Comparison of ENCODE assay signal across 22 cellular contexts in the genomic region with DNA sequence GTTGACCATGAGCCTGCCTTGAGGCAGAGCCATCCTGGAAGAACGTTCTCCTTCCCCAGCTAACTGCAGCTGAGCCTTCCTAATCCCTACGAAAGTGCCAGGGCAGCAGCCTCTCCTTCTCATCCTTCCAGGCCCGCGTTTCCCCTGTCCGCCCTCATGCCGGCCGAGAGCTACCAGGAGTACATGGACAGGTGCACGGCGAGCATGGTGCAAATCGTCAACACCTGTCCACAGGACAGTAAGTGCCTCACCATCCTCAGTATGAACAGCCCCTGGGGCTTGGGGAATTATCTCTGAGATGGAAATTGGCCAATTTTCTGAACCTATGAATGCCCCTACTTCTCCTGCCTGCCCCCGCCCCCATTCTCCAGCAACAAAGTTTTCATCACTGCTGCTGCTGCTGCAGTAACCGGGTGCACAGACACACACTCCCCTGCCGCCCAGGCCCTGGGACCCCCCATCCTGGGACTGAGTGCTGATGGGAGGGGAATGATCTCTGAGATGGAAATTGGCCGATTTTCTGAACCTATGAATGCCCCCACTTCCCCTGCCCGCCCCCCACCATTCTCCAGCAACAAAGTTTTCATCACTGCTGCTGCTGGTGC. TPM values are rescaled to one million over a fixed set of nuclear protein-coding genes. Genes with fewer than 3 reads are reported as not detected.
DNase-seq lines count a peak whose midpoint lies in the region; ATAC-seq, FAIRE-seq and TF ChIP-seq lines count a peak whose summit lies in the region.
"Had no signal": no experiment of that assay in that cellular context is flagged by ENCODE, and none has a peak within 500 bp of the region (broad histone marks: within the 10 kb centered on the region; RNA-seq: fewer than 3 reads in every experiment).

No MANE protein-coding gene starts in this region.

- H3K23me2 ChIP-seq in H1 (ENCODE audit: low read depth, low read length), result peaks cover 6% of the 10 kb centered on the region; the same call in 1 of the 2 replicates

- no peak for ATAC-seq in HG03196 (IDR thresholded peaks at IDR 0.05; ENCODE audit: unreplicated experiment)
- no peak for ATAC-seq in stimulated activated memory B cell treated with anti-CD40 and anti-IgM and Interleukin-4, amounts not matched to agents 10 μg/mL and 1 μg/mL and 100 μg/mL, for 72 hours
- ATAC-seq: GM12878, PC-3 had no signal

- DNase-seq in NCI-H748 (lab: John Stamatoyannopoulos, UW; ENCODE audit: unreplicated experiment), result peak; percentile 39
- DNase-seq in NCI-H748 treated with DMSO at 0.1 percent for 48 hours (lab: John Stamatoyannopoulos, UW), result no peak
- no peak for DNase-seq in activated naive CD4-positive, alpha-beta T cell treated with anti-CD3 and anti-CD28 coated beads for 36 hours
- DNase-seq in H1 (ENCODE audit: low read depth in 1 of 2, low spot score in 2 of 2), result no peak
- DNase-seq in HFFc6, result no peak
- DNase-seq: DMS 273 treated with DMSO at 0.1 percent for 48 hours, GDM1, HCEC 1CT, KG1, NCI-H1417 treated with DMSO at 0.1 percent for 48 hours, NCI-H2029 treated with DMSO at 0.1 percent for 48 hours, NCI-H2171 treated with DMSO at 0.1 percent for 48 hours, NCI-H82, PC-3 had no signal

- no peak overlapping the region for H3K27ac ChIP-seq in H1 (ENCODE audit: low read depth, low read length)
- H3K27ac ChIP-seq: 22Rv1, RWPE1 had no signal

- H2BK12ac ChIP-seq in H1 (ENCODE audit: low read depth, low read length), result no peak overlapping the region

- H3K36me3 Mint-ChIP-seq in activated naive CD4-positive, alpha-beta T cell treated with anti-CD3 and anti-CD28 coated beads, Interleukin-2, amount 50 U/mL, for 24 hours, result peaks cover 29% of the 10 kb centered on the region
- peaks cover 32% of the 10 kb centered on the region for H3K36me3 Mint-ChIP-seq in activated naive CD4-positive, alpha-beta T cell treated with anti-CD3 and anti-CD28 coated beads for 36 hours (ENCODE audit: low read depth)
- H3K36me3 Mint-ChIP-seq in HFFc6 (ENCODE audit: low read depth), result peaks cover 22% of the 10 kb centered on the region
- H3K36me3 Mint-ChIP-seq in stimulated activated memory B cell treated with anti-CD40 and anti-IgM and Interleukin-4, amounts not matched to agents 10 μg/mL and 1 μg/mL and 100 μg/mL, for 72 hours, result no peaks in the 10 kb centered on the region

- no peak overlapping the region for H3K4me3 ChIP-seq in H1 (ENCODE audit: extremely low read depth in 1 of 4, insufficient read depth in 2 of 4, low read depth in 3 of 4, low read length in 4 of 4)
- H3K4me3 ChIP-seq: GM12878 had no signal

- H3K56ac ChIP-seq in H1 (replicated peaks; ENCODE audit: insufficient read length, low read depth, low read length), result no peak overlapping the region

- H2BK120ac ChIP-seq in H1 (replicated peaks; ENCODE audit: low read depth, low read length), result no peak overlapping the region

- H3K14ac ChIP-seq in H1 (ENCODE audit: insufficient read length), result no peak overlapping the region

- no peak overlapping the region for H2AFZ ChIP-seq in H1 (ENCODE audit: low read length)

- peaks cover 0 to 9% of the 10 kb centered on the region in 2 experiments for H4K20me1 ChIP-seq in H1 (replicated peaks in 1 of 2; ENCODE audit: control insufficient read depth in 1 of 2, insufficient read depth in 2 of 2, low read length in 2 of 2)

- peaks cover 46% of the 10 kb centered on the region for H3K4me1 Mint-ChIP-seq in activated naive CD4-positive, alpha-beta T cell treated with anti-CD3 and anti-CD28 coated beads, Interleukin-2, amount 50 U/mL, for 24 hours
- H3K4me1 Mint-ChIP-seq in activated naive CD4-positive, alpha-beta T cell treated with anti-CD3 and anti-CD28 coated beads for 36 hours (ENCODE audit: low read depth), result peaks cover 36% of the 10 kb centered on the region
- H3K4me1 Mint-ChIP-seq in HFFc6 (ENCODE audit: low read depth), result no peaks in the 10 kb centered on the region
- H3K4me1 Mint-ChIP-seq in stimulated activated memory B cell treated with anti-CD40 and anti-IgM and Interleukin-4, amounts not matched to agents 10 μg/mL and 1 μg/mL and 100 μg/mL, for 72 hours, result peaks cover 44% of the 10 kb centered on the region

- no peaks in the 10 kb centered on the region for H3K36me3 ChIP-seq in H1 (ENCODE audit: control insufficient read depth in 2 of 4, insufficient read depth in 4 of 4, low read length in 3 of 4)

- no peak overlapping the region for H2BK20ac ChIP-seq in H1 (ENCODE audit: low read length)

- no peak overlapping the region for H3K4me2 ChIP-seq in H1 (ENCODE audit: insufficient read depth in 1 of 2, low read depth in 2 of 2, low read length in 2 of 2)

- H3K9me3 ChIP-seq in H1 (ENCODE audit: insufficient read depth in 2 of 2, low read depth in 1 of 2, low read length in 1 of 2), result no peaks in the 10 kb centered on the region

- no peak overlapping the region for H3K9ac ChIP-seq in H1 (replicated peaks in 1 of 4; ENCODE audit: extremely low read depth in 1 of 4, low read depth in 3 of 4, low read length in 3 of 4)

- POLR2A ChIA-PET in H1 (lab: Charles Lee; ENCODE audit: partially characterized antibody), result no interaction called here

- TF ChIP-seq EP300 in H1 (IDR thresholded peaks at IDR 0.05; ENCODE audit: borderline replicate concordance in 1 of 2, low read depth in 2 of 2, low read length in 2 of 2), result no peak

- H2AK5ac ChIP-seq in H1 (ENCODE audit: low read depth, low read length), result no peak overlapping the region

- no peaks in the 10 kb centered on the region for H3K27me3 Mint-ChIP-seq in activated naive CD4-positive, alpha-beta T cell treated with anti-CD3 and anti-CD28 coated beads, Interleukin-2, amount 50 U/mL, for 24 hours
- H3K27me3 Mint-ChIP-seq in activated naive CD4-positive, alpha-beta T cell treated with anti-CD3 and anti-CD28 coated beads for 36 hours (ENCODE audit: low read depth), result no peaks in the 10 kb centered on the region
- H3K27me3 Mint-ChIP-seq in HFFc6 (ENCODE audit: insufficient read depth), result no peaks in the 10 kb centered on the region
- peaks cover 51% of the 10 kb centered on the region for H3K27me3 Mint-ChIP-seq in stimulated activated memory B cell treated with anti-CD40 and anti-IgM and Interleukin-4, amounts not matched to agents 10 μg/mL and 1 μg/mL and 100 μg/mL, for 72 hours

- FAIRE-seq in H1 (lab: Jason Lieb, UNC), result no peak
- FAIRE-seq: GM12878 had no signal

- H3K79me2 ChIP-seq in H1 (ENCODE audit: control insufficient read depth in 1 of 2, insufficient read depth in 2 of 2, low read length in 2 of 2), result no peaks in the 10 kb centered on the region

- H2BK15ac ChIP-seq in H1 (ENCODE audit: low read length), result peak overlapping the region; percentile 61; the same call in 1 of the 2 replicates

- H3K18ac ChIP-seq in H1 (ENCODE audit: extremely low read depth, low read length), result no peak overlapping the region

- no peak overlapping the region for H2BK5ac ChIP-seq in H1 (ENCODE audit: low read depth, low read length)

- no peak for TF ChIP-seq RAD21 in H1 (IDR thresholded peaks at IDR 0.05 in 1 of 2, conservative IDR thresholded peaks at IDR 0.05 in 1 of 2; ENCODE audit: low read depth in 2 of 2, low read length in 2 of 2)

- no peak for TF ChIP-seq POLR2A in H1 (IDR thresholded peaks at IDR 0.05; ENCODE audit: control extremely low read depth in 1 of 2, low read depth in 2 of 2, low read length in 2 of 2)

- H3K4me1 ChIP-seq in H1 (replicated peaks in 1 of 4; ENCODE audit: control insufficient read depth in 3 of 4, insufficient read depth in 4 of 4, low read length in 3 of 4), result no peaks in the 10 kb centered on the region

- no peak overlapping the region for H3K4me3 Mint-ChIP-seq in activated naive CD4-positive, alpha-beta T cell treated with anti-CD3 and anti-CD28 coated beads, Interleukin-2, amount 50 U/mL, for 24 hours
- no peak overlapping the region for H3K4me3 Mint-ChIP-seq in activated naive CD4-positive, alpha-beta T cell treated with anti-CD3 and anti-CD28 coated beads for 36 hours
- no peak overlapping the region for H3K4me3 Mint-ChIP-seq in HFFc6
- no peak overlapping the region for H3K4me3 Mint-ChIP-seq in stimulated activated memory B cell treated with anti-CD40 and anti-IgM and Interleukin-4, amounts not matched to agents 10 μg/mL and 1 μg/mL and 100 μg/mL, for 72 hours

- CTCF ChIA-PET in activated naive CD4-positive, alpha-beta T cell treated with anti-CD3 and anti-CD28 coated beads for 36 hours (lab: Charles Lee), result no interaction called here
- CTCF ChIA-PET in H1 (lab: Charles Lee; ENCODE audit: partially characterized antibody), result interaction anchor here (0.5 to 1.7 kb wide), 5 partner anchors 24 to 183 kb away, joined by 3 to 4 read pairs (median 3); no protein-coding TSS in a partner anchor

- WGBS in H1 (ENCODE audit: extremely low coverage in 1 of 2, insufficient coverage in 1 of 2, insufficient read length in 1 of 2, insufficient replicate concordance in 2 of 2, low coverage in 1 of 2, low lambda C conversion rate in 2 of 2, missing lambda C conversion rate in 1 of 2), 2 experiments, result 93% methylated on average over 13 of the region's 15 CpGs; no CpG with 5 or more reads in 1 of the 2 experiments

- H3K9me3 Mint-ChIP-seq in activated naive CD4-positive, alpha-beta T cell treated with anti-CD3 and anti-CD28 coated beads, Interleukin-2, amount 50 U/mL, for 24 hours, result no peaks in the 10 kb centered on the region
- no peaks in the 10 kb centered on the region for H3K9me3 Mint-ChIP-seq in activated naive CD4-positive, alpha-beta T cell treated with anti-CD3 and anti-CD28 coated beads for 36 hours
- H3K9me3 Mint-ChIP-seq in HFFc6, result peaks cover 86% of the 10 kb centered on the region
- H3K9me3 Mint-ChIP-seq in stimulated activated memory B cell treated with anti-CD40 and anti-IgM and Interleukin-4, amounts not matched to agents 10 μg/mL and 1 μg/mL and 100 μg/mL, for 72 hours, result peaks cover 3% of the 10 kb centered on the region

- H4K8ac ChIP-seq in H1 (ENCODE audit: extremely low read depth, insufficient read depth, low read length), result no peak overlapping the region

- H3K27ac Mint-ChIP-seq in activated naive CD4-positive, alpha-beta T cell treated with anti-CD3 and anti-CD28 coated beads, Interleukin-2, amount 50 U/mL, for 24 hours, result peak overlapping the region; percentile 81
- no peak overlapping the region for H3K27ac Mint-ChIP-seq in activated naive CD4-positive, alpha-beta T cell treated with anti-CD3 and anti-CD28 coated beads for 36 hours
- no peak overlapping the region for H3K27ac Mint-ChIP-seq in HFFc6
- no peak overlapping the region for H3K27ac Mint-ChIP-seq in stimulated activated memory B cell treated with anti-CD40 and anti-IgM and Interleukin-4, amounts not matched to agents 10 μg/mL and 1 μg/mL and 100 μg/mL, for 72 hours

- no peak overlapping the region for H3K23ac ChIP-seq in H1 (ENCODE audit: insufficient read length)

- no peak overlapping the region for H3K4ac ChIP-seq in H1 (replicated peaks; ENCODE audit: insufficient read length, low read depth, low read length)

- H4K5ac ChIP-seq in H1 (ENCODE audit: insufficient read length, low read depth, low read length), result no peak overlapping the region

- no peak overlapping the region for H4K91ac ChIP-seq in H1 (replicated peaks; ENCODE audit: insufficient read length, low read length)

- no peaks in the 10 kb centered on the region for H3K27me3 ChIP-seq in H1 (replicated peaks in 1 of 4; ENCODE audit: control insufficient read depth in 3 of 4, extremely low read depth in 1 of 4, insufficient read depth in 3 of 4, low read length in 3 of 4)

- intact Hi-C loops in activated naive CD4-positive, alpha-beta T cell treated with anti-CD3 and anti-CD28 coated beads for 36 hours (cut with micrococcal nuclease), result no loop called here

- no peaks in the 10 kb centered on the region for H3K79me1 ChIP-seq in H1 (ENCODE audit: low read depth, low read length)

- TF ChIP-seq CTCF in H1 (IDR thresholded peaks at IDR 0.05; ENCODE audit: control extremely low read depth in 1 of 3, insufficient read depth in 1 of 3, low read depth in 1 of 3, low read length in 3 of 3), result no peak
- TF ChIP-seq CTCF in HFFc6 (IDR thresholded peaks at IDR 0.05), result no peak

RNA-seq across cellular contexts. Expression of a gene that starts 39.6 kb away (rescaled TPM):
- total RNA-seq in activated naive CD4-positive, alpha-beta T cell treated with anti-CD3 and anti-CD28 coated beads for 36 hours, result 10 to 100 TPM; 13.5 to 14.9 TPM
- not detected in 2 replicates for total RNA-seq in H1 (2021; fragmentation: NEBNext Ultra II Directional; extraction: Animal tissue kit (Norgen Biotek cat#: 25700))
- polyA plus RNA-seq in H1 (2011; rRNA removed), result not detected in 2 replicates
- polyA plus RNA-seq in H1 (2011; cell fraction: cytosol; rRNA removed), result not detected
- polyA plus RNA-seq in H1 (2011; cell fraction: nucleus; rRNA removed), result not detected
- polyA plus RNA-seq in H1 (2012, experiment 1 of 2), result not detected in 4 replicates
- not detected for polyA plus RNA-seq in H1 (2012, experiment 2 of 2)
- not detected for polyA plus RNA-seq in H1 (2013, experiment 1 of 2)
- not detected for polyA plus RNA-seq in H1 (2013, experiment 2 of 2)
- 0.19 TPM in 1 of 2 replicates, not detected in the other for polyA minus RNA-seq in H1 (2011; rRNA and poly(A)+ RNA removed)
- not detected for polyA minus RNA-seq in H1 (2011; cell fraction: cytosol; rRNA and poly(A)+ RNA removed)
- not detected for polyA minus RNA-seq in H1 (2011; cell fraction: nucleus; rRNA and poly(A)+ RNA removed)
- not detected for total RNA-seq in HFFc6 (2021; fragmentation: NEBNext Ultra II Directional; extraction: Animal tissue kit (Norgen Biotek cat#: 25700))
- total RNA-seq: NCI-H460 had no signal
- polyA plus RNA-seq: BJ had no signal

RNA-seq across cellular contexts. Expression of a gene that starts 47.4 kb away (rescaled TPM):
- total RNA-seq in activated naive CD4-positive, alpha-beta T cell treated with anti-CD3 and anti-CD28 coated beads for 36 hours, result 10 to 100 TPM; 10.9 to 11.5 TPM
- not detected in 2 replicates for total RNA-seq in H1 (2021; fragmentation: NEBNext Ultra II Directional; extraction: Animal tissue kit (Norgen Biotek cat#: 25700))
- polyA plus RNA-seq in H1 (2011; rRNA removed), result 0.38 and 0.75 TPM in 2 replicates
- polyA plus RNA-seq in H1 (2011; cell fraction: cytosol; rRNA removed), result 0.61 TPM
- polyA plus RNA-seq in H1 (2011; cell fraction: nucleus; rRNA removed), result 0.63 TPM
- polyA plus RNA-seq in H1 (2012, experiment 1 of 2), result 0.19 to 0.52 TPM (median 0.36 TPM) in 3 of 4 replicates, not detected in the other
- polyA plus RNA-seq in H1 (2012, experiment 2 of 2), result 0.16 TPM
- 0.06 TPM for polyA plus RNA-seq in H1 (2013, experiment 1 of 2)
- polyA plus RNA-seq in H1 (2013, experiment 2 of 2), result 0.13 TPM
- polyA minus RNA-seq in H1 (2011; rRNA and poly(A)+ RNA removed), result 0.44 and 0.63 TPM in 2 replicates
- not detected for polyA minus RNA-seq in H1 (2011; cell fraction: cytosol; rRNA and poly(A)+ RNA removed)
- polyA minus RNA-seq in H1 (2011; cell fraction: nucleus; rRNA and poly(A)+ RNA removed), result 1.3 TPM
- total RNA-seq in HFFc6 (2021; fragmentation: NEBNext Ultra II Directional; extraction: Animal tissue kit (Norgen Biotek cat#: 25700)), result not detected
- total RNA-seq: PC-3 had no signal
- polyA plus RNA-seq: BJ had no signal

RNA-seq across cellular contexts. Expression of a gene that starts 52.7 kb away (rescaled TPM):
- total RNA-seq in activated naive CD4-positive, alpha-beta T cell treated with anti-CD3 and anti-CD28 coated beads for 36 hours, result under 1 TPM in 1 of 2 experiments, not detected in 1; 0.22 TPM
- 0.36 TPM in 1 of 2 replicates, not detected in the other for total RNA-seq in H1 (2021; fragmentation: NEBNext Ultra II Directional; extraction: Animal tissue kit (Norgen Biotek cat#: 25700))
- polyA plus RNA-seq in H1 (2011; rRNA removed), result 0.08 and 0.24 TPM in 2 replicates
- polyA plus RNA-seq in H1 (2011; cell fraction: cytosol; rRNA removed), result 0.39 TPM
- polyA plus RNA-seq in H1 (2011; cell fraction: nucleus; rRNA removed), result 0.23 TPM
- polyA plus RNA-seq in H1 (2012, experiment 1 of 2), result 0.37 to 0.63 TPM (median 0.46 TPM) in 4 replicates
- polyA plus RNA-seq in H1 (2012, experiment 2 of 2), result 0.33 TPM
- 0.34 TPM for polyA plus RNA-seq in H1 (2013, experiment 1 of 2)
- polyA plus RNA-seq in H1 (2013, experiment 2 of 2), result 0.42 TPM
- 0.17 TPM in 1 of 2 replicates, not detected in the other for polyA minus RNA-seq in H1 (2011; rRNA and poly(A)+ RNA removed)
- polyA minus RNA-seq in H1 (2011; cell fraction: cytosol; rRNA and poly(A)+ RNA removed), result not detected
- 0.30 TPM for polyA minus RNA-seq in H1 (2011; cell fraction: nucleus; rRNA and poly(A)+ RNA removed)
- not detected for total RNA-seq in HFFc6 (2021; fragmentation: NEBNext Ultra II Directional; extraction: Animal tissue kit (Norgen Biotek cat#: 25700))

Comparison
In these comparisons a context has a peak if more than half of its experiments do, and no peak if none do; other contexts are left out.
1. RNA of a gene that starts 39.6 kb away (total RNA-seq): 13.5 to 14.9 TPM in activated naive CD4-positive, alpha-beta T cell treated with anti-CD3 and anti-CD28 coated beads for 36 hours; not detected in H1 and not detected in HFFc6; every median in the first group is over 10 times any median in the second.
2. RNA of a gene that starts 47.4 kb away (total RNA-seq): 10.9 to 11.5 TPM in activated naive CD4-positive, alpha-beta T cell treated with anti-CD3 and anti-CD28 coated beads for 36 hours; not detected in H1 and not detected in HFFc6; every median in the first group is over 10 times any median in the second.